ENCODE assay signal across 7 cellular contexts in the genomic region with DNA sequence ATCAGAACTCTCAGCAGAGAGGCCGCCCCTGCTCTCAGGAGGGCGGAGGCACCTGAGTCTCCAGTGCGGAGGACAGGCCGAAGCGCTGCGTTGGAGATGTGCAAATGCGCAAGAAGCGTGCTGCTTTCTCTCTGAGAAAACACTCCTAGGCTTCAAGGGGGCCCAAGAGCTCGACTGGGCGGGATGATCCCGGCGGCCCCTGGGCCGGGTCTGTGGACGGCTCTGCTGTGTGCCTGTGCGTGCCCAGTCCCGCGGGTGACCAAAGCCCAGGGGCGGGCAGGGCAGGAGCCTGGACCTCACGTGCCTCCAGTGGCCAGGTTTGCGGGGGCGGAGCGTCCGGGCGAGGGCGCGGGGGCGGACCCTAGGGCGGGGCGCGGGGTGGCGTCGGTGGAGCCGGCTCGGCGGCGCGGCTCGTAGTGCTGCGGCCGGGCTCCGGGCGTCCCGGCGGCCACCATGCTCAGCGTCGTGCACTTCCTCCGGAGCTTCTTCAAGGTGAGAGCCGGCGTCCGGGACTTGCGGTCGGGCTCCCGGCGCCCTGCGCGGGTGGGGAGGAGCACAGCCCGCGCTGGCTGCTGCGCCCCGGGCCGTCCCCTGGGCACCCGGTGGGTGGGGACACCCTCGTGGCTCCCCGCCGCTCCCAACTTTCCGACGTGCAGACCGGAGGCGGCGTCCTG. TPM values are rescaled to one million over a fixed set of nuclear protein-coding genes. Genes with fewer than 3 reads are reported as not detected.
DNase-seq lines count a peak whose midpoint lies in the region; ATAC-seq and TF ChIP-seq lines count a peak whose summit lies in the region.

A gene with protein sequence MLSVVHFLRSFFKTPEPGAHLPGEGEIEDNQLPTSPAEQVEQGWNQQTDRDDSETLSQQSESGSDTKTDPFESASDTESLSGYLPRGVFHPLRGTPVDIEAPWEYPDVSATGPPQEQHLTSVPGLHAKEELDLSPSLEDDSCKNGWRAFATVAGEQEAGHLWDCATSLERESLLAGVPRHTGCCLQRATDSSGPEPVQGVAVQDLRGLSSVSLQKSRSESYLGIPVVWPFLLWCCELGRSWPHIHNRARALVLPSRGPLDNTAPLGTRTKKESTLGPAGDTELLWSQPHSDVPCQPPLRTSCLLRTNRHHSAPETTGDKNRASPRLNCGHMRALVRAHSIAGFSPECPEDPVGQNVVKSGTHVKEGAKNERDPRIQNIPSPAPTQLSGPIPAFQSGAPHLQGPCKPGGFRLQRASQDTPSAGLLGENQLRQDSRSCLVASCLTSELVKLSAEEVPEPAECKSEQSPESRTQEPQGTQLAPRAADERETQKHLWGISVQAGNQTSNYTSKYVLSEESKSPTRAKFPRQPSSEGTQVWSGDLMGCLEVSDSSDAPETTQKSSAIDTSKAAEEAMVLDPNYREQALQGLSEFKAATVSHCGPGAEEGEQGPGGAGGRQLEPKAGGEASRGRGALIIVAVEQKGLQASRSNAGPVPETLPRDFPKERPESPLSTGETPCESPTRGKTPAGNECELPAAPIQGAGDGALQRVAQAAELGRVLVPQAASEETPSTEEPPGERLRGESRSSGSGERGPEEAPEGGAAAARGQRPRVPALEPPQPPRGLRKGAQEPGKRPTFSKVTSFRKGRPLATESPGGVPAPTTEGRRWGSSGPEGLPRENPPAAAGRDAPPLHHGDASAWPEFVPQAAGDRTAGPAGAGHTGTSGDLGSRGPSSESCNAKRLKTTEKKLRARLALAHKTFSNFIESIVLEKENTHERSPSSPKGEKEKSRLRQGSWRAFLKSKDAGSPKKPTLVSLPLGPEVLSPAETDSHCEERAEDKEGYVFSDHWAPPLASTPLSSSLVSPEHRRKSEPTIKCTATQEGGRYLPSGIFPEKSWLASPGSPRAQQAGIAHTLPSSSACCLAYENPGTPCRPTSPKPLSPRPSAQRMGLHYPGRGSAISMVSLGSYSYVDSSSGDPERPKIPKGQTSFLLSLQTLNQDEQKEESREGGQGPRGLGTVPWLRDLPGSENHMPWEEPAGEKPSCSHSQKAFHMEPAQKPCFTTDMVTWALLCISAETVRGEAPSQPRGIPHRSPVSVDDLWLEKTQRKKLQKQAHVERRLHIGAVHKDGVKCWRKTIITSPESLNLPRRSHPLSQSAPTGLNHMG (N-terminal part only) (plus strand): TSS at position 414 of the 674 bp plus-strand sequence. CDS start 40 bp downstream, at position 454.

- H3K36me3 ChIP-seq in GM06990 (ENCODE audit: control insufficient read depth, insufficient read depth, low read length) (no peaks in the 10 kb centered on the region), heart right ventricle (no peaks in the 10 kb centered on the region), rectal smooth muscle tissue (ENCODE audit: control insufficient read depth, insufficient read depth, low read length) (no peaks in the 10 kb centered on the region)

- DNase-seq in GM06990 (ENCODE audit: extremely low read depth, insufficient read length) (no peak), heart right ventricle (no peak)
- DNase-seq in activated CD4-positive, alpha-beta memory T cell treated with anti-CD3 and anti-CD28 coated beads, Interleukin-2, amount 10 ng/mL, durations not matched to agents 7 days and 5 days, result peak; percentile 34

- no peak for TF ChIP-seq CTCF in GM06990 (IDR thresholded peaks at IDR 0.05; ENCODE audit: insufficient read depth, low read length, poor library complexity, severe bottlenecking)
- TF ChIP-seq CTCF in heart right ventricle (IDR thresholded peaks at IDR 0.05), result no peak

- H3K4me3 ChIP-seq in GM06990 (replicated peaks; ENCODE audit: low read depth, low read length) (peak within 1 kb of the TSS; percentile 6; the same call in 1 of the 2 replicates), heart right ventricle (peak within 1 kb of the TSS in 7 of 10 donors; percentile 10 to 35 (median 23)), rectal smooth muscle tissue (ENCODE audit: low read length) (peak within 1 kb of the TSS; percentile 8)

- no peaks in the 10 kb centered on the region for H3K9me3 ChIP-seq in heart right ventricle

- H3K9me3 Mint-ChIP-seq in activated CD4-positive, alpha-beta memory T cell treated with anti-CD3 and anti-CD28 coated beads, Interleukin-2, amount 10 ng/mL, durations not matched to agents 7 days and 5 days, result no peaks in the 10 kb centered on the region

- peak; percentile 43 for ATAC-seq in HG02870 (IDR thresholded peaks at IDR 0.05; ENCODE audit: unreplicated experiment)
- peak in 3 of 8 donors; percentile 29 to 72 (median 36) for ATAC-seq in heart right ventricle
- ATAC-seq in GM21526 (IDR thresholded peaks at IDR 0.05; ENCODE audit: low FRiP score, unreplicated experiment), result no peak
- ATAC-seq in GM18858 (IDR thresholded peaks at IDR 0.05; ENCODE audit: unreplicated experiment), result no peak

- intact Hi-C loops in heart right ventricle (cut with DNase I), result no loop called here

- no peak within 1 kb of the TSS for H3K27ac Mint-ChIP-seq in activated CD4-positive, alpha-beta memory T cell treated with anti-CD3 and anti-CD28 coated beads, Interleukin-2, amount 10 ng/mL, durations not matched to agents 7 days and 5 days

- no peak within 1 kb of the TSS for H3K4me3 Mint-ChIP-seq in activated CD4-positive, alpha-beta memory T cell treated with anti-CD3 and anti-CD28 coated beads, Interleukin-2, amount 10 ng/mL, durations not matched to agents 7 days and 5 days

- H3K36me3 Mint-ChIP-seq in activated CD4-positive, alpha-beta memory T cell treated with anti-CD3 and anti-CD28 coated beads, Interleukin-2, amount 10 ng/mL, durations not matched to agents 7 days and 5 days (ENCODE audit: low read depth), result no peaks in the 10 kb centered on the region

- WGBS in heart right ventricle, 2 donors, result 5 to 7% methylated on average over 34 to 70 of the region's 70 CpGs

- H3K27me3 ChIP-seq in GM06990 (replicated peaks; ENCODE audit: control insufficient read depth, insufficient read depth, low read length) (no peaks in the 10 kb centered on the region), heart right ventricle (peaks cover 11 to 78% (median 59%) of the 10 kb centered on the region in 7 donors), rectal smooth muscle tissue (ENCODE audit: control insufficient read depth, insufficient read depth, low read length) (peaks cover 13% of the 10 kb centered on the region)

- peaks cover 36% of the 10 kb centered on the region for H3K27me3 Mint-ChIP-seq in activated CD4-positive, alpha-beta memory T cell treated with anti-CD3 and anti-CD28 coated beads, Interleukin-2, amount 10 ng/mL, durations not matched to agents 7 days and 5 days

- H3K9ac ChIP-seq in rectal smooth muscle tissue (ENCODE audit: low read length), result no peak within 1 kb of the TSS

- peaks cover 0 to 7% (median 0%) of the 10 kb centered on the region in 9 donors for H3K4me1 ChIP-seq in heart right ventricle
- no peaks in the 10 kb centered on the region for H3K4me1 ChIP-seq in rectal smooth muscle tissue (ENCODE audit: control insufficient read depth, insufficient read depth, low read length)

- H3K27ac ChIP-seq in heart right ventricle (no peak within 1 kb of the TSS), rectal smooth muscle tissue (ENCODE audit: low read depth, low read length) (no peak within 1 kb of the TSS)

- H3K4me1 Mint-ChIP-seq in activated CD4-positive, alpha-beta memory T cell treated with anti-CD3 and anti-CD28 coated beads, Interleukin-2, amount 10 ng/mL, durations not matched to agents 7 days and 5 days, result no peaks in the 10 kb centered on the region

- POLR2A ChIA-PET in activated CD4-positive, alpha-beta memory T cell treated with anti-CD3 and anti-CD28 coated beads, Interleukin-2, amount 10 ng/mL, durations not matched to agents 7 days and 5 days (lab: Charles Lee), result no interaction called here

- CTCF ChIA-PET in activated CD4-positive, alpha-beta memory T cell treated with anti-CD3 and anti-CD28 coated beads, Interleukin-2, amount 10 ng/mL, durations not matched to agents 7 days and 5 days (lab: Charles Lee), result no interaction called here

RNA-seq across cellular contexts. Expression of the gene that starts here (rescaled TPM):
- total RNA-seq in activated CD4-positive, alpha-beta memory T cell treated with anti-CD3 and anti-CD28 coated beads, Interleukin-2, amount 10 ng/mL, durations not matched to agents 7 days and 5 days, result under 1 TPM; 0.25 to 0.30 TPM
- total RNA-seq in heart right ventricle, result 1 to 10 TPM; 2.5 to 6.5 (median 3.9) TPM
- 1 to 10 TPM in 1 of 2 donors, under 1 TPM in 1; 0.67 to 3.2 TPM for polyA plus RNA-seq in heart right ventricle

Comparison
In these comparisons a context has a peak if more than half of its experiments do, and no peak if none do; other contexts are left out.
1. Peak in DNase-seq in activated CD4-positive, alpha-beta memory T cell treated with anti-CD3 and anti-CD28 coated beads, Interleukin-2, amount 10 ng/mL, durations not matched to agents 7 days and 5 days; RNA of the gene not detected or under 1 TPM.